ENCODE assay signal across 1 cellular context in genomic region chr18:47262397-47263196, GRCh38.
TF ChIP-seq lines count a peak whose summit lies in the region.

No MANE protein-coding gene starts in this region.

TF ChIP-seq in endothelial cell of umbilical vein, 7 proteins besides CTCF, POLR2A, EP300 and RAD21:
- TF ChIP-seq POLR2AphosphoS5 (IDR thresholded peaks at IDR 0.05; ENCODE audit: insufficient read depth, low read depth, low read length) (no peak), EZH2 (IDR thresholded peaks at IDR 0.05; ENCODE audit: borderline replicate concordance, low read depth, low read length, severe bottlenecking) (peak; percentile 58)
